Comparison of ENCODE assay signal across 1 cellular context in the genomic region with DNA sequence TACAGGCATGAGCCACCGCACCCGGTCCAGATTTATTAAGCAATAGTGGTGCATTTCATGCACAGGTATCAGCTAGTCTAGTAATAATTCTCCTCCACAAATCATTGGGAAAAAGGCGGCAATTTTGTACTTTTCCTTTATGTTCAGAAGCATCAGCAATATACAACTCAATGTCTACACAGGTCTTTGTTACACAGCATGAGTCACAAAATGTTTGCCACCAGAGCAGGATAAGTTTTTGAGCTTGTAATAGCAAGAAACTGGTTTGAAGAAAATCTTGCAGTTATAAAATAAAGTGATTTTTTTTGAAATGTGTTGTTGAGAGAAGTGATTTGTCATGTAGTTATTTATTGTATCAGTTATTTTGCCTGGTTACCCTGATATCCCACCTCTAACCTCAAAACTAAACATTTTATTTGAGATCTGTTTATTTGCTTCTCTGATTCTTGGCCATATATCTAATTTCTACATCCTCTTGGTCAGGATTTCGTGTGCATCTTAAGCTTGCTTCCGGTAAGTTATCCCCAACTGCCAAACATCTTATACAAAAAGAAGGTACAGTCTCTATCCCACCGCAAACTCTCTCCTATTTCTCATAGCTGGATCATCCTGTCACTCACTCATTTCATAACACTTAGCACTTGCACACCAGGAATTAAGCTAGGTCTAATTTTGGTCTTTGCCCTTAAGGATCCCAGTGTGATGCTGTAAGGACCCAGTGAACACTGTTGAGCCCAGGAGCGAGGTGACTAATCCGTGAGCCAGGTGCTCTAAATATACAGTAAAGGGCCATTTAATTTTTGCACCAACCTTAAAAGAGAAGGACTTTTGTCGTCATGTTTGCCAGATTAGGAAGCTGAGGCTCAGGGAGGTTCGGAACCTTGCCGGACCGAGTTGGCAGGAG.
A peak's percentile ranks its signal among the peaks of the same experiment; 100 is the strongest.
TF ChIP-seq lines count a peak whose summit lies in the region.

No MANE protein-coding gene starts in this region.

TF ChIP-seq in K562, 482 proteins besides CTCF, POLR2A, EP300 and RAD21:
- peak; percentile 78 for TF ChIP-seq PKNOX1 (IDR thresholded peaks at IDR 0.05)
- TF ChIP-seq E2F1 (CRISPR knock-in tag; IDR thresholded peaks at IDR 0.05) = no peak
- TF ChIP-seq ELK3 (CRISPR knock-in tag; IDR thresholded peaks at IDR 0.05) = no peak
